Comparison of ENCODE assay signal across 2 cellular contexts in genomic region chr13:110307697-110308376, GRCh38.
TF ChIP-seq lines count a peak whose summit lies in the region.

No MANE protein-coding gene starts in this region.

TF ChIP-seq in liver, 16 proteins besides CTCF, POLR2A, EP300 and RAD21:
- TF ChIP-seq ATF3 (IDR thresholded peaks at IDR 0.05) (no peak), FOXA2 (IDR thresholded peaks at IDR 0.05) (no peak), EGR1 (IDR thresholded peaks at IDR 0.05; ENCODE audit: low read depth in 2 of 2) (no peak), RXRA (IDR thresholded peaks at IDR 0.05) (no peak), REST (IDR thresholded peaks at IDR 0.05) (no peak), SP1 (IDR thresholded peaks at IDR 0.05) (no peak), YY1 (IDR thresholded peaks at IDR 0.05) (no peak), JUND (IDR thresholded peaks at IDR 0.05) (no peak)

TF ChIP-seq in HepG2, 621 proteins besides CTCF, POLR2A, EP300 and RAD21:
- no peak for TF ChIP-seq STAT5B (CRISPR knock-in tag; IDR thresholded peaks at IDR 0.05)
- no peak for TF ChIP-seq SPEN (CRISPR knock-in tag; IDR thresholded peaks at IDR 0.05; ENCODE audit: low read depth)
- TF ChIP-seq ATF7 (IDR thresholded peaks at IDR 0.05) = no peak
- TF ChIP-seq ATF7 (CRISPR knock-in tag; IDR thresholded peaks at IDR 0.05) = no peak
- TF ChIP-seq RBFOX2 (IDR thresholded peaks at IDR 0.05; ENCODE audit: low read depth, low read length) = no peak
- no peak for TF ChIP-seq KLF11 (CRISPR knock-in tag; IDR thresholded peaks at IDR 0.05)
- no peak for TF ChIP-seq FOXO4 (CRISPR knock-in tag; conservative IDR thresholded peaks at IDR 0.05)
- TF ChIP-seq RCOR2 (CRISPR knock-in tag; IDR thresholded peaks at IDR 0.05) = no peak
- TF ChIP-seq ZNF382 (CRISPR knock-in tag; IDR thresholded peaks at IDR 0.05; ENCODE audit: borderline replicate concordance) = no peak
- no peak for TF ChIP-seq PRDM4 (CRISPR knock-in tag; IDR thresholded peaks at IDR 0.05; ENCODE audit: borderline replicate concordance)
- TF ChIP-seq KAT8 (CRISPR knock-in tag; IDR thresholded peaks at IDR 0.05) = no peak
- no peak for TF ChIP-seq JUNB (CRISPR knock-in tag; IDR thresholded peaks at IDR 0.05; ENCODE audit: borderline replicate concordance)
- TF ChIP-seq NCOA2 (CRISPR knock-in tag; IDR thresholded peaks at IDR 0.05) = no peak
- no peak for TF ChIP-seq SP2 (CRISPR knock-in tag; IDR thresholded peaks at IDR 0.05)
